In genomic region chr1:117357833-117358603, GRCh38 we compare ENCODE assay signal across 7 cellular contexts. TPM values are rescaled to one million over a fixed set of nuclear protein-coding genes. Genes with fewer than 3 reads are reported as not detected.
DNase-seq lines count a peak whose midpoint lies in the region; ATAC-seq, FAIRE-seq and TF ChIP-seq lines count a peak whose summit lies in the region.
"Not testable (repeated sequence)": the region's sequence is repeated elsewhere in the genome, so short reads cannot be mapped to it uniquely, and the experiment has no call there.

No MANE protein-coding gene starts in this region.

- DNase-seq in ELF-1 (ENCODE audit: low read depth, low spot score), result peak; percentile 55
- DNase-seq in NT2/D1 (ENCODE audit: low read depth, low spot score); activated T-helper 1 cell treated with anti-CD3 and anti-CD28 coated beads, Interleukin-12 subunit alpha, Interleukin-12 subunit beta, Interleukin-2, Interleukin-4 antibody, amounts not matched to agents 30 ng/mL and 10 ng/mL and 1 ng/mL, durations not matched to agents 14 hours and 24 hours and 36 hours (ENCODE audit: low spot score); K562 (ENCODE audit: extremely low read depth in 1 of 4, low spot score in 3 of 4); esophagus squamous epithelium (lab: John Stamatoyannopoulos, UW); neural progenitor cell (ENCODE audit: low spot score): not testable (repeated sequence)
- peak; percentile 38 for DNase-seq in activated CD4-positive, alpha-beta T cell treated with anti-CD3 and anti-CD28 coated beads, Interleukin-2, amount 50 U/mL, for 1 hour

- not testable (repeated sequence) for H3K27me3 Mint-ChIP-seq in activated T-helper 1 cell treated with anti-CD3 and anti-CD28 coated beads, Interleukin-12 subunit alpha, Interleukin-12 subunit beta, Interleukin-2, Interleukin-4 antibody, amounts not matched to agents 30 ng/mL and 10 ng/mL and 1 ng/mL, durations not matched to agents 14 hours and 24 hours and 36 hours (ENCODE audit: insufficient read depth); neural progenitor cell (ENCODE audit: insufficient read depth, low read depth)

- not testable (repeated sequence) for H3K4me2 ChIP-seq in K562 (ENCODE audit: insufficient read depth, low read length); neural progenitor cell

- not testable (repeated sequence) for FAIRE-seq in K562 (lab: Jason Lieb, UNC)

- H3K27ac ChIP-seq in K562 (ENCODE audit: extremely low read depth, low read depth, low read length), result peak overlapping the region; percentile 50; the same call in 1 of the 3 replicates
- peak overlapping the region; percentile 39 to 63 (median 47) for H3K27ac ChIP-seq in esophagus squamous epithelium
- not testable (repeated sequence) for H3K27ac ChIP-seq in neural progenitor cell

- H3K9me3 ChIP-seq in NT2/D1 (ENCODE audit: insufficient read depth, low read length); K562 (replicated peaks; ENCODE audit: control insufficient read depth, insufficient read depth, low read depth, low read length); esophagus squamous epithelium; neural progenitor cell (ENCODE audit: low read depth): not testable (repeated sequence)

- H3K9me3 Mint-ChIP-seq in activated T-helper 1 cell treated with anti-CD3 and anti-CD28 coated beads, Interleukin-12 subunit alpha, Interleukin-12 subunit beta, Interleukin-2, Interleukin-4 antibody, amounts not matched to agents 30 ng/mL and 10 ng/mL and 1 ng/mL, durations not matched to agents 14 hours and 24 hours and 36 hours, result not testable (repeated sequence)
- peaks cover 12% of the 10 kb centered on the region for H3K9me3 Mint-ChIP-seq in neural progenitor cell

- H3K4me1 Mint-ChIP-seq in activated T-helper 1 cell treated with anti-CD3 and anti-CD28 coated beads, Interleukin-12 subunit alpha, Interleukin-12 subunit beta, Interleukin-2, Interleukin-4 antibody, amounts not matched to agents 30 ng/mL and 10 ng/mL and 1 ng/mL, durations not matched to agents 14 hours and 24 hours and 36 hours (ENCODE audit: low read depth), result peaks cover 11% of the 10 kb centered on the region
- not testable (repeated sequence) for H3K4me1 Mint-ChIP-seq in neural progenitor cell

- H4K20me1 ChIP-seq in K562 (replicated peaks; ENCODE audit: control insufficient read depth, insufficient read depth, low read length); neural progenitor cell (ENCODE audit: low read depth): not testable (repeated sequence)

- not testable (repeated sequence) for TF ChIP-seq EP300 in K562 (IDR thresholded peaks at IDR 0.05; ENCODE audit: low read length)

- POLR2A ChIA-PET in K562 (lab: Yijun Ruan, JAX), result interaction anchor here (0.8 kb wide), 2 partner anchors 16 to 314 kb away, joined by 3 read pairs; no protein-coding TSS in a partner anchor

- TF ChIP-seq RAD21 in K562 (CRISPR knock-in tag; conservative IDR thresholded peaks at IDR 0.05 in 1 of 2, IDR thresholded peaks at IDR 0.05 in 1 of 2), result not testable (repeated sequence)

- H3K4me3 Mint-ChIP-seq in activated T-helper 1 cell treated with anti-CD3 and anti-CD28 coated beads, Interleukin-12 subunit alpha, Interleukin-12 subunit beta, Interleukin-2, Interleukin-4 antibody, amounts not matched to agents 30 ng/mL and 10 ng/mL and 1 ng/mL, durations not matched to agents 14 hours and 24 hours and 36 hours, result peak overlapping the region; percentile 19
- H3K4me3 Mint-ChIP-seq in neural progenitor cell, result not testable (repeated sequence)

- CTCF ChIA-PET in K562 (lab: Yijun Ruan, JAX; ENCODE audit: low intra/inter-chr PET ratio), result not testable (repeated sequence)

- not testable (repeated sequence) for ATAC-seq in K562

- 62% methylated on average over 20 of the region's 24 CpGs for WGBS in K562 (ENCODE audit: insufficient coverage, low coverage, missing lambda C conversion rate)
- WGBS in esophagus squamous epithelium, 2 donors, result 73 to 76% methylated on average over 3 to 19 of the region's 24 CpGs

- not testable (repeated sequence) for H3K4me3 ChIP-seq in NT2/D1 (ENCODE audit: insufficient read length, low read depth); K562; neural progenitor cell
- peak overlapping the region; percentile 27 to 54 (median 36) for H3K4me3 ChIP-seq in esophagus squamous epithelium

- not testable (repeated sequence) for TF ChIP-seq CTCF in K562 (IDR thresholded peaks at IDR 0.05 in 2 of 3, conservative IDR thresholded peaks at IDR 0.05 in 1 of 3; ENCODE audit: insufficient read depth in 2 of 3, low read depth in 1 of 3, low read length in 3 of 3); neural progenitor cell (IDR thresholded peaks at IDR 0.05)
- peak in 2 of 6 experiments; percentile 6 to 10 for TF ChIP-seq CTCF in esophagus squamous epithelium (IDR thresholded peaks at IDR 0.05)

- H3K27me3 ChIP-seq in NT2/D1 (ENCODE audit: insufficient read depth, insufficient read length); K562 (ENCODE audit: control insufficient read depth in 2 of 2, insufficient read depth in 2 of 2, low read length in 2 of 2); esophagus squamous epithelium; neural progenitor cell: not testable (repeated sequence)

- BruUV-seq in K562 (replicated peaks; lab: Mats Ljungman, UMichigan), result TSS peak; percentile 64

- not testable (repeated sequence) for H3K4me1 ChIP-seq in NT2/D1 (ENCODE audit: insufficient read depth, insufficient read length); K562 (replicated peaks in 1 of 2; ENCODE audit: control insufficient read depth in 2 of 2, insufficient read depth in 2 of 2, low read length in 2 of 2); neural progenitor cell
- H3K4me1 ChIP-seq in esophagus squamous epithelium, result peaks cover 0 to 14% (median 0%) of the 10 kb centered on the region in 3 donors

- not testable (repeated sequence) for H3K79me2 ChIP-seq in K562 (ENCODE audit: control insufficient read depth, insufficient read depth, low read length); neural progenitor cell (ENCODE audit: low read depth)

- H3K9ac ChIP-seq in NT2/D1 (ENCODE audit: insufficient read length, low read depth), result peak overlapping the region; percentile 21
- not testable (repeated sequence) for H3K9ac ChIP-seq in K562 (ENCODE audit: insufficient read depth in 1 of 2, low read depth in 2 of 2, low read length in 2 of 2); neural progenitor cell

- TF ChIP-seq POLR2A in K562 (conservative IDR thresholded peaks at IDR 0.05); esophagus squamous epithelium (IDR thresholded peaks at IDR 0.05): not testable (repeated sequence)

- not testable (repeated sequence) for H3K36me3 Mint-ChIP-seq in activated T-helper 1 cell treated with anti-CD3 and anti-CD28 coated beads, Interleukin-12 subunit alpha, Interleukin-12 subunit beta, Interleukin-2, Interleukin-4 antibody, amounts not matched to agents 30 ng/mL and 10 ng/mL and 1 ng/mL, durations not matched to agents 14 hours and 24 hours and 36 hours (ENCODE audit: low read depth); neural progenitor cell

- not testable (repeated sequence) for H3F3A ChIP-seq in neural progenitor cell (ENCODE audit: low read depth)

- intact Hi-C loops in activated T-helper 1 cell treated with anti-CD3 and anti-CD28 coated beads, Interleukin-12 subunit alpha, Interleukin-12 subunit beta, Interleukin-2, Interleukin-4 antibody, amounts not matched to agents 30 ng/mL and 10 ng/mL and 1 ng/mL, durations not matched to agents 14 hours and 24 hours and 36 hours (cut with micrococcal nuclease); K562 (cut with micrococcal nuclease); esophagus squamous epithelium (cut with DNase I): not testable (repeated sequence)

- in situ Hi-C loops in K562 (cut with MboI), result not testable (repeated sequence)

- H3K27ac Mint-ChIP-seq in activated T-helper 1 cell treated with anti-CD3 and anti-CD28 coated beads, Interleukin-12 subunit alpha, Interleukin-12 subunit beta, Interleukin-2, Interleukin-4 antibody, amounts not matched to agents 30 ng/mL and 10 ng/mL and 1 ng/mL, durations not matched to agents 14 hours and 24 hours and 36 hours; neural progenitor cell: not testable (repeated sequence)

- H2AFZ ChIP-seq in K562 (ENCODE audit: low read depth, low read length), result peak overlapping the region; percentile 86
- peak overlapping the region; percentile 9 for H2AFZ ChIP-seq in neural progenitor cell (replicated peaks)

- H3K36me3 ChIP-seq in NT2/D1 (ENCODE audit: insufficient read depth, insufficient read length, low read length); K562 (ENCODE audit: control insufficient read depth, insufficient read depth, low read length); esophagus squamous epithelium; neural progenitor cell: not testable (repeated sequence)

- not testable (repeated sequence) for H3K9me1 ChIP-seq in K562 (ENCODE audit: control insufficient read depth, insufficient read depth, low read length)

RNA-seq across cellular contexts. Expression of gene MAN1A2, which starts 9.2 kb away (rescaled TPM):
- 30.1 and 32.5 TPM in 2 replicates for total RNA-seq in activated T-helper 1 cell treated with anti-CD3 and anti-CD28 coated beads, Interleukin-12 subunit alpha, Interleukin-12 subunit beta, Interleukin-2, Interleukin-4 antibody, amounts not matched to agents 30 ng/mL and 10 ng/mL and 1 ng/mL, durations not matched to agents 14 hours and 24 hours and 36 hours
- 46.5 and 92.7 TPM in 2 replicates for total RNA-seq in K562 (2011; cell fraction: chromatin; rRNA removed; ENCODE audit: low replicate concordance)
- 15.8 and 24.2 TPM in 2 replicates for total RNA-seq in K562 (2011; cell fraction: nucleolus; rRNA removed)
- 44.9 and 65.8 TPM in 2 replicates for total RNA-seq in K562 (2011; cell fraction: nucleoplasm; rRNA removed)
- total RNA-seq in K562 (2014; rRNA removed), result 16.9 and 18.7 TPM in 2 replicates
- total RNA-seq in K562 (2014; rRNA removed; fragmentation: Illumina TruSeq; extraction: Trizol), result 31.5 and 34.8 TPM in 2 replicates
- total RNA-seq in K562 (2015; rRNA removed; fragmentation: Illumina TruSeq; extraction: Trizol), result 35.3 and 38.4 TPM in 2 replicates
- 31.3 and 31.5 TPM in 2 replicates for total RNA-seq in K562 (2021)
- 17.8 and 18.4 TPM in 2 replicates for polyA plus RNA-seq in K562 (2011; rRNA removed)
- 5.7 and 13.3 TPM in 2 replicates for polyA plus RNA-seq in K562 (2011; cell fraction: cytosol; rRNA removed)
- polyA plus RNA-seq in K562 (2011; cell fraction: nucleus; rRNA removed), result 14.4 and 19.1 TPM in 2 replicates
- polyA plus RNA-seq in K562 (2012), result 16.9 and 18.7 TPM in 2 replicates
- 22.2 and 23.3 TPM in 2 replicates for polyA plus RNA-seq in K562 (2014; fragmentation: Illumina TruSeq; extraction: Trizol)
- 1 to 10 TPM; 4.2 to 4.6 TPM for polyA plus RNA-seq in K562 (2014; fragmentation: Nextera tagmentation; extraction: Ambion mirVana)
- polyA plus RNA-seq in K562 (2014; rRNA removed), result 10.1 and 11.9 TPM in 2 replicates
- polyA minus RNA-seq in K562 (2011; rRNA and poly(A)+ RNA removed), result 52.7 and 61.3 TPM in 2 replicates
- polyA minus RNA-seq in K562 (2011; cell fraction: cytosol; rRNA and poly(A)+ RNA removed), result 15.5 and 17.9 TPM in 2 replicates
- polyA minus RNA-seq in K562 (2011; cell fraction: nucleus; rRNA and poly(A)+ RNA removed), result 23.6 and 55.3 TPM in 2 replicates
- total RNA-seq in esophagus squamous epithelium, result 10 to 100 TPM; 18.1 to 37.4 (median 26.3) TPM
- total RNA-seq in neural progenitor cell (ENCODE audit: low replicate concordance), result 20.0 and 28.6 TPM in 2 replicates
